Comparison of ENCODE assay signal across 1 cellular context in genomic region chrX:49191033-49191871, GRCh38.
TF ChIP-seq lines count a peak whose summit lies in the region.

No MANE protein-coding gene starts in this region.

TF ChIP-seq in K562, 482 proteins besides CTCF, POLR2A, EP300 and RAD21 (continued from another document):
- TF ChIP-seq, protein P1, sequence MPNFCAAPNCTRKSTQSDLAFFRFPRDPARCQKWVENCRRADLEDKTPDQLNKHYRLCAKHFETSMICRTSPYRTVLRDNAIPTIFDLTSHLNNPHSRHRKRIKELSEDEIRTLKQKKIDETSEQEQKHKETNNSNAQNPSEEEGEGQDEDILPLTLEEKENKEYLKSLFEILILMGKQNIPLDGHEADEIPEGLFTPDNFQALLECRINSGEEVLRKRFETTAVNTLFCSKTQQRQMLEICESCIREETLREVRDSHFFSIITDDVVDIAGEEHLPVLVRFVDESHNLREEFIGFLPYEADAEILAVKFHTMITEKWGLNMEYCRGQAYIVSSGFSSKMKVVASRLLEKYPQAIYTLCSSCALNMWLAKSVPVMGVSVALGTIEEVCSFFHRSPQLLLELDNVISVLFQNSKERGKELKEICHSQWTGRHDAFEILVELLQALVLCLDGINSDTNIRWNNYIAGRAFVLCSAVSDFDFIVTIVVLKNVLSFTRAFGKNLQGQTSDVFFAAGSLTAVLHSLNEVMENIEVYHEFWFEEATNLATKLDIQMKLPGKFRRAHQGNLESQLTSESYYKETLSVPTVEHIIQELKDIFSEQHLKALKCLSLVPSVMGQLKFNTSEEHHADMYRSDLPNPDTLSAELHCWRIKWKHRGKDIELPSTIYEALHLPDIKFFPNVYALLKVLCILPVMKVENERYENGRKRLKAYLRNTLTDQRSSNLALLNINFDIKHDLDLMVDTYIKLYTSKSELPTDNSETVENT (CRISPR knock-in tag; IDR thresholded peaks at IDR 0.05): peak; percentile 50; the same call in 1 of the 2 replicates
- peak; percentile 42; the same call in 1 of the 2 replicates for TF ChIP-seq BHLHE40 (IDR thresholded peaks at IDR 0.05; ENCODE audit: low read length)
- TF ChIP-seq SRF (CRISPR knock-in tag; IDR thresholded peaks at IDR 0.05): peak in 1 of 2 experiments; percentile 57; a peak in 1 of 4 replicates
- peak; percentile 67 for TF ChIP-seq KDM5B (IDR thresholded peaks at IDR 0.05; ENCODE audit: insufficient replicate concordance, low read depth, low read length)
- TF ChIP-seq TAF1 (IDR thresholded peaks at IDR 0.05; ENCODE audit: control insufficient read depth, extremely low read depth, insufficient read depth, low read length, severe bottlenecking): peak; percentile 76
- TF ChIP-seq JUND (IDR thresholded peaks at IDR 0.05; ENCODE audit: borderline replicate concordance, low read depth, low read length): peak; percentile 15; the same call in 1 of the 2 replicates
- TF ChIP-seq JUND (tag; IDR thresholded peaks at IDR 0.05; ENCODE audit: borderline replicate concordance, low read depth, low read length): no peak
- peak; percentile 98 for TF ChIP-seq CEBPZ (IDR thresholded peaks at IDR 0.05; ENCODE audit: borderline replicate concordance, low read depth, low read length)
- peak; percentile 80 for TF ChIP-seq POLR2B (IDR thresholded peaks at IDR 0.05; ENCODE audit: low read depth, partially characterized antibody)
